34 cellular contexts compared by ENCODE assay signal in genomic region chr6:63425493-63425892, GRCh38.
"Had no signal": no experiment of that assay in that cellular context is flagged by ENCODE, and none has a peak within 500 bp of the region (broad histone marks: within the 10 kb centered on the region; RNA-seq: fewer than 3 reads in every experiment).

No MANE protein-coding gene starts in this region.

- H3K9me3 ChIP-seq: MG63 had no signal

- H3K27me3 ChIP-seq: MG63 had no signal

- DNase-seq: Karpas-422, Kasumi-1, MG63, MM.1S, MV-4-11, NCI-H1048, NCI-H1092, NCI-H1092 treated with DMSO at 0.1 percent for 48 hours, NCI-H1105, NCI-H1105 treated with DMSO at 0.1 percent for 48 hours, NCI-H1417, NCI-H1417 treated with DMSO at 0.1 percent for 48 hours, NCI-H1436, NCI-H1436 treated with DMSO at 0.1 percent for 48 hours, NCI-H146, NCI-H1694, NCI-H1694 treated with DMSO at 0.1 percent for 48 hours, NCI-H187, NCI-H187 treated with DMSO at 0.1 percent for 48 hours, NCI-H1930, NCI-H2029, NCI-H2029 treated with DMSO at 0.1 percent for 48 hours, NCI-H2081, NCI-H2081 treated with DMSO at 0.1 percent for 48 hours, NCI-H2107, NCI-H2171, NCI-H2171 treated with DMSO at 0.1 percent for 48 hours, NCI-H2227 treated with DMSO at 0.1 percent for 48 hours, NCI-H226, NCI-H345, NCI-H446, NCI-H446 treated with DMSO at 0.1 percent for 48 hours, NCI-H510A, NCI-H510A treated with DMSO at 0.1 percent for 48 hours had no signal

- H3K4me3 ChIP-seq: MG63 had no signal

- H3K36me3 ChIP-seq: MG63 had no signal
